ENCODE assay signal across 16 cellular contexts in genomic region chr17:17902357-17902756, GRCh38.
DNase-seq lines count a peak whose midpoint lies in the region; ATAC-seq and TF ChIP-seq lines count a peak whose summit lies in the region.
"Had no signal": no experiment of that assay in that cellular context is flagged by ENCODE, and none has a peak within 500 bp of the region (broad histone marks: within the 10 kb centered on the region; RNA-seq: fewer than 3 reads in every experiment).

No MANE protein-coding gene starts in this region.

- H3K36me3 ChIP-seq in aorta (ENCODE audit: control insufficient read depth in 1 of 2, insufficient read depth in 2 of 2, low read length in 1 of 2), result peaks cover 0 to 3% of the 10 kb centered on the region in 2 donors

- H3K4me1 ChIP-seq in aorta (ENCODE audit: control insufficient read depth in 1 of 2, insufficient read depth in 2 of 2, low read length in 2 of 2), result peaks cover 3 to 6% of the 10 kb centered on the region in 2 donors

- H3K36me3 Mint-ChIP-seq in activated naive CD4-positive, alpha-beta T cell treated with anti-CD3 and anti-CD28 coated beads, Interleukin-2, amount 10 ng/mL, durations not matched to agents 7 days and 5 days, result peaks cover 16% of the 10 kb centered on the region
- no peaks in the 10 kb centered on the region for H3K36me3 Mint-ChIP-seq in activated naive CD4-positive, alpha-beta T cell treated with anti-CD3 and anti-CD28 coated beads, Interleukin-2, amount 50 U/mL, for 72 hours

- H3K4me3 Mint-ChIP-seq in activated naive CD4-positive, alpha-beta T cell treated with anti-CD3 and anti-CD28 coated beads, Interleukin-2, amount 10 ng/mL, durations not matched to agents 7 days and 5 days, result no peak overlapping the region

- H3K4me1 Mint-ChIP-seq in activated naive CD4-positive, alpha-beta T cell treated with anti-CD3 and anti-CD28 coated beads, Interleukin-2, amount 10 ng/mL, durations not matched to agents 7 days and 5 days, result peaks cover 12% of the 10 kb centered on the region

- H3K27me3 ChIP-seq in aorta (ENCODE audit: control insufficient read depth in 1 of 2, insufficient read depth in 2 of 2, low read length in 1 of 2), result no peaks in the 10 kb centered on the region
- H3K27me3 ChIP-seq: BLaER1 treated with 17β-estradiol and CSF1 and Interleukin-3, amounts not matched to agents 10 nM and 100 nM had no signal

- DNase-seq in activated naive CD4-positive, alpha-beta T cell treated with anti-CD3 and anti-CD28 coated beads, Interleukin-2, amount 10 ng/mL, durations not matched to agents 7 days and 5 days, result no peak
- DNase-seq in activated naive CD4-positive, alpha-beta T cell treated with anti-CD3 and anti-CD28 coated beads, Interleukin-2, amount 50 U/mL, for 72 hours (ENCODE audit: low spot score in 2 of 2), result no peak
- DNase-seq in RWPE1 (ENCODE audit: low spot score) (no peak), islet precursor cell (peak; percentile 49), aorta (peak in 1 of 2 donors; percentile 54), NCI-H2107 (lab: John Stamatoyannopoulos, UW) (no peak), germinal center (ENCODE audit: low spot score) (no peak)
- DNase-seq: DMS 273 treated with DMSO at 0.1 percent for 48 hours, EL, KG1, NCI-H1105 treated with DMSO at 0.1 percent for 48 hours, NCI-H187 treated with DMSO at 0.1 percent for 48 hours, NCI-H510A treated with DMSO at 0.1 percent for 48 hours had no signal

- no peaks in the 10 kb centered on the region for H3K9me3 Mint-ChIP-seq in activated naive CD4-positive, alpha-beta T cell treated with anti-CD3 and anti-CD28 coated beads, Interleukin-2, amount 10 ng/mL, durations not matched to agents 7 days and 5 days
- H3K9me3 Mint-ChIP-seq in activated naive CD4-positive, alpha-beta T cell treated with anti-CD3 and anti-CD28 coated beads, Interleukin-2, amount 50 U/mL, for 72 hours, result no peaks in the 10 kb centered on the region

- H3K4me3 ChIP-seq in aorta (ENCODE audit: low read length in 2 of 2), result no peak overlapping the region
- H3K4me3 ChIP-seq: BLaER1 treated with 17β-estradiol and CSF1 and Interleukin-3, amounts not matched to agents 10 nM and 100 nM had no signal

- no peak for ATAC-seq in activated naive CD4-positive, alpha-beta T cell treated with anti-CD3 and anti-CD28 coated beads, Interleukin-2, amount 50 U/mL, for 72 hours
- peak; percentile 20 for ATAC-seq in aorta (ENCODE audit: low FRiP score)
- no peak for ATAC-seq in GM18868 (IDR thresholded peaks at IDR 0.05; ENCODE audit: unreplicated experiment)

- POLR2A ChIA-PET in RWPE1 (lab: Yijun Ruan, JAX; ENCODE audit: low non-redundant PET), result interaction anchor here (0.8 kb wide), 1 partner anchor 70 kb away, joined by 3 read pairs; the partner anchor contains the start of genes DRC3 and TOM1L2

- H3K27me3 Mint-ChIP-seq in activated naive CD4-positive, alpha-beta T cell treated with anti-CD3 and anti-CD28 coated beads, Interleukin-2, amount 10 ng/mL, durations not matched to agents 7 days and 5 days, result no peaks in the 10 kb centered on the region

- H3K27ac Mint-ChIP-seq in activated naive CD4-positive, alpha-beta T cell treated with anti-CD3 and anti-CD28 coated beads, Interleukin-2, amount 10 ng/mL, durations not matched to agents 7 days and 5 days, result peak overlapping the region; percentile 50
- no peak overlapping the region for H3K27ac Mint-ChIP-seq in activated naive CD4-positive, alpha-beta T cell treated with anti-CD3 and anti-CD28 coated beads, Interleukin-2, amount 50 U/mL, for 72 hours

- no peaks in the 10 kb centered on the region for H3K9me3 ChIP-seq in aorta (ENCODE audit: control insufficient read depth, low read length)
- H3K9me3 ChIP-seq: BLaER1 treated with 17β-estradiol and CSF1 and Interleukin-3, amounts not matched to agents 10 nM and 100 nM had no signal

- H3K27ac ChIP-seq in RWPE1 (peak overlapping the region; percentile 83; the same call in 1 of the 2 replicates), aorta (ENCODE audit: low read depth in 1 of 2, low read length in 2 of 2) (no peak overlapping the region)
- H3K27ac ChIP-seq: 22Rv1; BLaER1 treated with 17β-estradiol and CSF1 and Interleukin-3, amounts not matched to agents 10 nM and 100 nM had no signal

- intact Hi-C loops in aorta (cut with DNase I), result no loop called here

- no peak for TF ChIP-seq CTCF in RWPE1 (conservative IDR thresholded peaks at IDR 0.05; ENCODE audit: low read depth)

- 96 to 98% methylated on average over 3 of the region's 3 CpGs for WGBS in aorta, 2 donors

- CTCF ChIA-PET in activated naive CD4-positive, alpha-beta T cell treated with anti-CD3 and anti-CD28 coated beads, Interleukin-2, amount 10 ng/mL, durations not matched to agents 7 days and 5 days (lab: Charles Lee), result interaction anchor here (1.0 kb wide), 1 partner anchor 11 kb away, joined by 3 read pairs; no protein-coding TSS in a partner anchor
- CTCF ChIA-PET in RWPE1 (lab: Yijun Ruan, JAX), result no interaction called here
